ENCODE assay signal across 21 cellular contexts in genomic region chr14:102697125-102697900, GRCh38.
DNase-seq lines count a peak whose midpoint lies in the region; ATAC-seq, FAIRE-seq and TF ChIP-seq lines count a peak whose summit lies in the region.
"Had no signal": no experiment of that assay in that cellular context is flagged by ENCODE, and none has a peak within 500 bp of the region (broad histone marks: within the 10 kb centered on the region; RNA-seq: fewer than 3 reads in every experiment).

No MANE protein-coding gene starts in this region.

- H4K20me1 ChIP-seq in H9 (ENCODE audit: control insufficient read depth, insufficient read depth, insufficient read length) (no peaks in the 10 kb centered on the region), K562 (replicated peaks; ENCODE audit: control insufficient read depth, insufficient read depth, low read length) (peaks cover 12% of the 10 kb centered on the region; the same call in 1 of the 2 replicates)

- H3K4me1 ChIP-seq in H9 (ENCODE audit: insufficient read depth, low read length): no peaks in the 10 kb centered on the region
- H3K4me1 ChIP-seq in K562 (replicated peaks in 1 of 2; ENCODE audit: control insufficient read depth in 2 of 2, insufficient read depth in 2 of 2, low read length in 2 of 2): peaks cover 5 to 16% of the 10 kb centered on the region in 2 experiments; a peak in 3 of 5 replicates
- peaks cover 16 to 29% of the 10 kb centered on the region in 2 donors for H3K4me1 ChIP-seq in mucosa of rectum (ENCODE audit: control insufficient read depth in 2 of 2, insufficient read depth in 2 of 2, low read length in 2 of 2)

- no peak for TF ChIP-seq RAD21 in K562 (CRISPR knock-in tag; conservative IDR thresholded peaks at IDR 0.05 in 1 of 2, IDR thresholded peaks at IDR 0.05 in 1 of 2)

- H3K9ac ChIP-seq in H9 (ENCODE audit: extremely low read depth, insufficient read length, low read length) (no peak overlapping the region), K562 (ENCODE audit: insufficient read depth in 1 of 2, low read depth in 2 of 2, low read length in 2 of 2) (no peak overlapping the region), mucosa of rectum (ENCODE audit: low read depth in 1 of 2, low read length in 2 of 2) (no peak overlapping the region)

- no peak overlapping the region for H3K4me3 Mint-ChIP-seq in H9
- H3K4me3 Mint-ChIP-seq: activated naive CD8-positive, alpha-beta T cell; CD4-positive, alpha-beta memory T cell; central memory CD8-positive, alpha-beta T cell; stimulated activated memory B cell treated with anti-CD40 and anti-IgM and Interleukin-4, amounts not matched to agents 10 μg/mL and 1 μg/mL and 100 μg/mL, for 72 hours had no signal

- no peak overlapping the region for H3K14ac ChIP-seq in H9 (ENCODE audit: insufficient read depth, low read length)

- H3K9me3 ChIP-seq in H9 (ENCODE audit: control insufficient read depth, low read depth, low read length): no peaks in the 10 kb centered on the region
- no peaks in the 10 kb centered on the region; the same call in 1 of the 2 replicates for H3K9me3 ChIP-seq in K562 (replicated peaks; ENCODE audit: control insufficient read depth, insufficient read depth, low read depth, low read length)
- H3K9me3 ChIP-seq in mucosa of rectum (ENCODE audit: control insufficient read depth in 2 of 2, low read length in 2 of 2): no peaks in the 10 kb centered on the region
- H3K9me3 ChIP-seq: ovary, upper lobe of left lung had no signal

- no peak overlapping the region for H3T11ph ChIP-seq in H9 (ENCODE audit: low read length)

- H3K4me2 ChIP-seq in H9 (ENCODE audit: insufficient read depth, insufficient read length, low read length): no peak overlapping the region
- no peak overlapping the region for H3K4me2 ChIP-seq in K562 (ENCODE audit: insufficient read depth, low read length)

- no peak overlapping the region for H4K8ac ChIP-seq in H9 (replicated peaks; ENCODE audit: insufficient read length, low read depth, low read length)

- no peak overlapping the region for H2BK120ac ChIP-seq in H9 (ENCODE audit: low read depth, low read length, poor library complexity, severe bottlenecking)

- no peak overlapping the region for H3K4ac ChIP-seq in H9 (ENCODE audit: low read depth, low read length)

- POLR2A ChIA-PET in K562 (lab: Yijun Ruan, JAX): interaction anchor here (0.7 kb wide), 1 partner anchor 8 kb away, joined by 3 read pairs; no protein-coding TSS in a partner anchor

- H3K36me3 ChIP-seq in K562 (ENCODE audit: control insufficient read depth, insufficient read depth, low read length) (peaks cover 28% of the 10 kb centered on the region; the same call in 2 of the 3 replicates), mucosa of rectum (ENCODE audit: control insufficient read depth in 2 of 2, insufficient read depth in 2 of 2, low read length in 2 of 2) (peaks cover 3% of the 10 kb centered on the region in 2 donors)
- H3K36me3 ChIP-seq: ovary, upper lobe of left lung had no signal

- no peak overlapping the region for H2BK15ac ChIP-seq in H9 (ENCODE audit: low read depth, low read length)

- BruUV-seq in K562 (replicated peaks; lab: Mats Ljungman, UMichigan): no TSS peak

- H3K18ac ChIP-seq in H9 (ENCODE audit: insufficient read length, low read depth, low read length): no peak overlapping the region

- no peak overlapping the region for H4K91ac ChIP-seq in H9 (ENCODE audit: insufficient read length, low read depth, low read length)

- H3K27me3 ChIP-seq in H9 (ENCODE audit: insufficient read depth, low read length) (no peaks in the 10 kb centered on the region), K562 (ENCODE audit: control insufficient read depth in 2 of 2, insufficient read depth in 2 of 2, low read length in 2 of 2) (no peaks in the 10 kb centered on the region), mucosa of rectum (ENCODE audit: control insufficient read depth in 2 of 2, insufficient read depth in 2 of 2, low read length in 2 of 2) (no peaks in the 10 kb centered on the region)
- H3K27me3 ChIP-seq: ovary, upper lobe of left lung had no signal

- no peaks in the 10 kb centered on the region; the same call in 1 of the 2 replicates for H3K79me2 ChIP-seq in H9 (ENCODE audit: insufficient read depth, low read length)
- peaks cover 80% of the 10 kb centered on the region for H3K79me2 ChIP-seq in K562 (ENCODE audit: control insufficient read depth, insufficient read depth, low read length)

- TF ChIP-seq POLR2A in K562 (conservative IDR thresholded peaks at IDR 0.05): no peak

- peaks cover 2% of the 10 kb centered on the region for H3K9me1 ChIP-seq in K562 (ENCODE audit: control insufficient read depth, insufficient read depth, low read length)

- no peaks in the 10 kb centered on the region; a peak in 1 of 5 replicates for H3K9me3 Mint-ChIP-seq in H9
- H3K9me3 Mint-ChIP-seq: CD4-positive, alpha-beta memory T cell; central memory CD8-positive, alpha-beta T cell; stimulated activated memory B cell treated with anti-CD40 and anti-IgM and Interleukin-4, amounts not matched to agents 10 μg/mL and 1 μg/mL and 100 μg/mL, for 72 hours had no signal

- H2AK5ac ChIP-seq in H9 (ENCODE audit: insufficient read length, low read length): no peak overlapping the region

- peaks cover 2% of the 10 kb centered on the region for H3K79me1 ChIP-seq in H9 (ENCODE audit: insufficient read depth, low read depth, low read length, poor library complexity, severe bottlenecking)

- H3K4me1 Mint-ChIP-seq in H9: peaks cover 32 to 37% of the 10 kb centered on the region in 2 experiments

- TF ChIP-seq CTCF in H9 (conservative IDR thresholded peaks at IDR 0.05) (no peak), K562 (IDR thresholded peaks at IDR 0.05 in 2 of 3, conservative IDR thresholded peaks at IDR 0.05 in 1 of 3; ENCODE audit: insufficient read depth in 2 of 3, low read depth in 1 of 3, low read length in 3 of 3) (no peak)

- ATAC-seq in K562: no peak
- no peak for ATAC-seq in HG03280 (IDR thresholded peaks at IDR 0.05; ENCODE audit: unreplicated experiment)
- ATAC-seq: stimulated activated memory B cell treated with anti-CD40 and anti-IgM and Interleukin-4, amounts not matched to agents 10 μg/mL and 1 μg/mL and 100 μg/mL, for 72 hours had no signal

- no peak overlapping the region for H2BK12ac ChIP-seq in H9 (ENCODE audit: insufficient read length, low read depth, low read length)

- intact Hi-C loops in K562 (cut with micrococcal nuclease): loop anchor here (10.0 kb wide), 1 partner anchor 173 kb away; no protein-coding TSS in a partner anchor

- in situ Hi-C loops in K562 (cut with MboI): no loop called here

- no peak overlapping the region for H3K23ac ChIP-seq in H9 (ENCODE audit: insufficient read length, low read depth, low read length)

- no peak overlapping the region for H3K56ac ChIP-seq in H9 (ENCODE audit: insufficient read length, low read depth, low read length)

- H3K4me3 ChIP-seq in K562 (no peak overlapping the region), mucosa of rectum (ENCODE audit: low read length in 2 of 2) (no peak overlapping the region)
- H3K4me3 ChIP-seq: ovary, upper lobe of left lung had no signal

- DNase-seq in NCI-H1092 treated with DMSO at 0.1 percent for 48 hours (lab: John Stamatoyannopoulos, UW) (peak; percentile 2), NCI-H1092 (lab: John Stamatoyannopoulos, UW) (no peak), H9 (no peak), K562 (ENCODE audit: extremely low read depth in 1 of 4, low spot score in 3 of 4) (no peak), iPS-NIHi11 (ENCODE audit: low spot score) (no peak), GM19240 (ENCODE audit: insufficient read length, low spot score) (no peak)
- DNase-seq: activated CD4-positive, alpha-beta T cell treated with anti-CD3 and anti-CD28 coated beads for 48 hours; H7; NCI-H1105; ovary; SHP77 treated with DMSO at 0.1 percent for 48 hours; T-helper 2 cell; upper lobe of left lung had no signal

- H2BK5ac ChIP-seq in H9 (ENCODE audit: insufficient read length, low read length): no peak overlapping the region

- H4K5ac ChIP-seq in H9 (ENCODE audit: insufficient read length, low read depth, low read length): no peak overlapping the region

- TF ChIP-seq EP300 in K562 (IDR thresholded peaks at IDR 0.05; ENCODE audit: low read length): no peak

- no peaks in the 10 kb centered on the region for H3K23me2 ChIP-seq in H9 (ENCODE audit: insufficient read length, low read depth, low read length, poor library complexity, severe bottlenecking)

- no peak overlapping the region for H2AFZ ChIP-seq in H9 (ENCODE audit: low read length)
- no peak overlapping the region for H2AFZ ChIP-seq in K562 (ENCODE audit: low read depth, low read length)

- CTCF ChIA-PET in K562 (lab: Yijun Ruan, JAX; ENCODE audit: low intra/inter-chr PET ratio): no interaction called here

- H3K27ac Mint-ChIP-seq in H9: peak overlapping the region in 2 of 3 experiments; percentile 10 to 59; a peak in 1 of 7 replicates
- H3K27ac Mint-ChIP-seq: activated naive CD8-positive, alpha-beta T cell had no signal

- no peak overlapping the region for H2BK20ac ChIP-seq in H9 (ENCODE audit: low read depth, low read length, poor library complexity, severe bottlenecking)

- peaks cover 9 to 13% (median 9%) of the 10 kb centered on the region in 3 experiments; a peak in 6 of 7 replicates for H3K36me3 Mint-ChIP-seq in H9 (ENCODE audit: insufficient read depth in 1 of 3, low read depth in 3 of 3)

- WGBS in H9 (ENCODE audit: extremely low coverage, insufficient read length, low lambda C conversion rate): no CpG with 5 or more reads among the region's 8 CpGs
- 69% methylated on average over 5 of the region's 8 CpGs for WGBS in K562 (ENCODE audit: insufficient coverage, low coverage, missing lambda C conversion rate)

- no peaks in the 10 kb centered on the region for H3K27me3 Mint-ChIP-seq in H9 (ENCODE audit: low read depth)
- H3K27me3 Mint-ChIP-seq: activated naive CD8-positive, alpha-beta T cell; CD4-positive, alpha-beta memory T cell; central memory CD8-positive, alpha-beta T cell; stimulated activated memory B cell treated with anti-CD40 and anti-IgM and Interleukin-4, amounts not matched to agents 10 μg/mL and 1 μg/mL and 100 μg/mL, for 72 hours had no signal

- FAIRE-seq in K562 (lab: Jason Lieb, UNC): no peak
- FAIRE-seq: islet of Langerhans had no signal

- H3K27ac ChIP-seq in H9 (ENCODE audit: insufficient read length, low read depth, low read length) (no peak overlapping the region), K562 (ENCODE audit: extremely low read depth, low read depth, low read length) (0 out of 3 replicates have a peak overlapping the region, but pooled peaks have one; percentile 19), mucosa of rectum (ENCODE audit: low read depth in 2 of 2, low read length in 2 of 2) (peak overlapping the region; percentile 28 to 70)
- H3K27ac ChIP-seq: 22Rv1, ovary, upper lobe of left lung had no signal

TF ChIP-seq in K562, 482 proteins besides CTCF, POLR2A, EP300 and RAD21:
- TF ChIP-seq SIRT6 (IDR thresholded peaks at IDR 0.05; ENCODE audit: low read depth, low read length) (no peak), MCM2 (IDR thresholded peaks at IDR 0.05; ENCODE audit: low read depth) (no peak)
